26 cellular contexts compared by ENCODE assay signal in the genomic region with DNA sequence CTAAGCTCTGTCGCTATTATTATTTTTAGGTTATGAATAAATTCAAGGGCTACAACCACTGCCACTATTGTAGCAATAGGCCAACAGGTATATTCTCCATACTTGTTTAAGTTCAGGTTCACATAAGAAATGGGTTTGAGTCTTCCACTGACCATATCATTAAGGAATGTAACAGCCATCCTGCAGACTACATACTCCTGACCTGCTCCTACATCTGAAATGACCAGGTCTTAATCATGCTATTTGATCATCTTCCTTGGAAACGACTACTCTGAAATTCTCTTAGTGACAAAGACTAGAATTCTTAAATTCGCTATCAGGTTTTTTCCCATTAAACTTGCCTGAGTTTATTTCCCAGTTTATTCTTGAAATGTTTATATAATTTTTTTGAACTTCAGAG.
A peak's percentile ranks its signal among the peaks of the same experiment; 100 is the strongest.
DNase-seq lines count a peak whose midpoint lies in the region; ATAC-seq and TF ChIP-seq lines count a peak whose summit lies in the region.
"Had no signal": no experiment of that assay in that cellular context is flagged by ENCODE, and none has a peak within 500 bp of the region (broad histone marks: within the 10 kb centered on the region; RNA-seq: fewer than 3 reads in every experiment).

No MANE protein-coding gene starts in this region.

- 93% methylated on average over 3 of the region's 3 CpGs for WGBS in mammary epithelial cell (ENCODE audit: low coverage, missing lambda C conversion rate)

- H3K4me3 ChIP-seq in mammary epithelial cell (replicated peaks in 1 of 3; ENCODE audit: insufficient read depth in 1 of 3, low read depth in 2 of 3, low read length in 3 of 3): no peak overlapping the region
- H3K4me3 ChIP-seq in SK-N-MC: no peak overlapping the region
- H3K4me3 ChIP-seq in brain microvascular endothelial cell (ENCODE audit: low read depth, low read length): no peak overlapping the region
- H3K4me3 ChIP-seq: MG63 had no signal

- DNase-seq in MCF 10A (ENCODE audit: unreplicated experiment): no peak
- no peak for DNase-seq in mammary epithelial cell
- no peak for DNase-seq in SK-N-MC (ENCODE audit: low read depth, low spot score)
- DNase-seq in kidney tubule cell (ENCODE audit: low spot score): peak; percentile 25
- no peak for DNase-seq in brain microvascular endothelial cell
- DNase-seq in sciatic nerve (ENCODE audit: low spot score): no peak
- no peak for DNase-seq in DMS79 (lab: John Stamatoyannopoulos, UW)
- DNase-seq: ACHN; BE2C; Calu3; CD8-positive, alpha-beta memory T cell; DND-41; KBM-7; MG63; NCI-H1048; NCI-H1417; NCI-H1694; NCI-H2081; NCI-H2227 treated with DMSO at 0.1 percent for 48 hours; NCI-H69; SIG-M5; SK-N-SH; SW 1271 had no signal

- no peaks in the 10 kb centered on the region for H3K79me2 ChIP-seq in mammary epithelial cell (ENCODE audit: insufficient read depth, low read length)

- CTCF ChIA-PET in MCF 10A (lab: Yijun Ruan, JAX): interaction anchor here (0.6 kb wide), 2 partner anchors 168 to 334 kb away, joined by 3 read pairs; no protein-coding TSS in a partner anchor
- CTCF ChIA-PET in mammary epithelial cell (lab: Charles Lee; ENCODE audit: low non-redundant PET): no interaction called here

- H3K36me3 ChIP-seq in mammary epithelial cell (ENCODE audit: insufficient read depth, low read length): peaks cover 58% of the 10 kb centered on the region
- H3K36me3 ChIP-seq in SK-N-MC (ENCODE audit: insufficient read depth, low read length): peaks cover 82% of the 10 kb centered on the region
- H3K36me3 ChIP-seq in brain microvascular endothelial cell (replicated peaks): peaks cover 51% of the 10 kb centered on the region

- H3K9me3 ChIP-seq in mammary epithelial cell (replicated peaks; ENCODE audit: insufficient read depth, low read length) (no peaks in the 10 kb centered on the region), SK-N-MC (ENCODE audit: low read depth, low read length) (no peaks in the 10 kb centered on the region)
- H3K9me3 ChIP-seq: BE2C, MG63, SK-N-SH had no signal

- no peaks in the 10 kb centered on the region for H3K27me3 Mint-ChIP-seq in MCF 10A (ENCODE audit: insufficient read depth, unreplicated experiment)
- H3K27me3 Mint-ChIP-seq: CD8-positive, alpha-beta memory T cell had no signal

- no peaks in the 10 kb centered on the region for H3K27me3 ChIP-seq in mammary epithelial cell (ENCODE audit: insufficient read depth, low read length)
- H3K27me3 ChIP-seq in brain microvascular endothelial cell (replicated peaks): no peaks in the 10 kb centered on the region
- H3K27me3 ChIP-seq: BE2C, MG63 had no signal

- H3K9ac ChIP-seq in mammary epithelial cell (ENCODE audit: insufficient read depth, low read length): no peak overlapping the region
- H3K9ac ChIP-seq in SK-N-MC (ENCODE audit: insufficient read length): no peak overlapping the region
- H3K9ac ChIP-seq: SK-N-SH had no signal

- intact Hi-C loops in MCF 10A (cut with micrococcal nuclease): no loop called here
- intact Hi-C loops in mammary epithelial cell (cut with micrococcal nuclease): no loop called here
- intact Hi-C loops in sciatic nerve (cut with DNase I): loop anchor here (10.0 kb wide), 1 partner anchor 1255 kb away; no protein-coding TSS in a partner anchor

- H3K4me3 Mint-ChIP-seq in MCF 10A (ENCODE audit: unreplicated experiment): no peak overlapping the region
- H3K4me3 Mint-ChIP-seq: CD14-positive monocyte; CD8-positive, alpha-beta memory T cell had no signal

- peaks cover 88% of the 10 kb centered on the region for H3K36me3 Mint-ChIP-seq in MCF 10A (ENCODE audit: insufficient read depth, unreplicated experiment)

- POLR2A ChIA-PET in MCF 10A (lab: Yijun Ruan, JAX): interaction anchor here (1.7 kb wide), 1 partner anchor 12 kb away, joined by 4 read pairs; no protein-coding TSS in a partner anchor

- H3K4me1 Mint-ChIP-seq in MCF 10A (ENCODE audit: insufficient read depth, unreplicated experiment): peaks cover 5% of the 10 kb centered on the region
- H3K4me1 Mint-ChIP-seq: CD14-positive monocyte; CD8-positive, alpha-beta memory T cell had no signal

- no peak for ATAC-seq in sciatic nerve
- ATAC-seq: HepG2 had no signal

- in situ Hi-C loops in mammary epithelial cell (cut with MboI; ENCODE audit: low sequenced_read_pairs in 2 of 2): no loop called here
- in situ Hi-C loops in brain microvascular endothelial cell (cut with HindIII; ENCODE audit: low pct_ligation_motif_present, low sequenced_read_pairs): no loop called here

- no peak overlapping the region for H3K4me2 ChIP-seq in mammary epithelial cell (ENCODE audit: insufficient read depth, low read depth, low read length)
- H3K4me2 ChIP-seq: SK-N-SH had no signal

- dilution Hi-C loops in mammary epithelial cell (cut with HindIII; ENCODE audit: low sequenced_read_pairs): no loop called here

- no TSS peak for BruUV-seq in MCF 10A (replicated peaks; lab: Mats Ljungman, UMichigan)
- BruUV-seq in mammary epithelial cell (replicated peaks; lab: Mats Ljungman, UMichigan): no TSS peak

- no peak overlapping the region for H3K27ac ChIP-seq in mammary epithelial cell (ENCODE audit: insufficient read depth, low read depth, low read length)
- peak overlapping the region; percentile 69; the same call in 1 of the 2 replicates for H3K27ac ChIP-seq in SK-N-MC
- H3K27ac ChIP-seq in brain microvascular endothelial cell: no peak overlapping the region
- H3K27ac ChIP-seq: 22Rv1 had no signal

- no peak for TF ChIP-seq CTCF in MCF 10A (IDR thresholded peaks at IDR 0.05; ENCODE audit: unreplicated experiment)
- TF ChIP-seq CTCF in mammary epithelial cell (conservative IDR thresholded peaks at IDR 0.05 in 1 of 2, IDR thresholded peaks at IDR 0.05 in 1 of 2; ENCODE audit: extremely low read depth in 1 of 2, insufficient read depth in 1 of 2, low read depth in 1 of 2, low read length in 2 of 2): no peak
- TF ChIP-seq CTCF in brain microvascular endothelial cell (IDR thresholded peaks at IDR 0.05; ENCODE audit: low read depth, low read length, missing control alignments): no peak

- no peaks in the 10 kb centered on the region for H4K20me1 ChIP-seq in mammary epithelial cell (ENCODE audit: insufficient read depth, low read length)

- peak overlapping the region; percentile 5 for H3K27ac Mint-ChIP-seq in MCF 10A (ENCODE audit: low read depth, unreplicated experiment)
- H3K27ac Mint-ChIP-seq: CD14-positive monocyte had no signal

- no peaks in the 10 kb centered on the region for H3K9me3 Mint-ChIP-seq in MCF 10A (ENCODE audit: unreplicated experiment)
- H3K9me3 Mint-ChIP-seq: CD14-positive monocyte; CD8-positive, alpha-beta memory T cell had no signal

- no peaks in the 10 kb centered on the region for H3K4me1 ChIP-seq in mammary epithelial cell (ENCODE audit: insufficient read depth, low read length)
- H3K4me1 ChIP-seq: BE2C had no signal

- H2AFZ ChIP-seq in mammary epithelial cell (ENCODE audit: low read depth, low read length): no peak overlapping the region
